ENCODE assay signal across 18 cellular contexts in genomic region chr2:46770622-46771021, GRCh38.
A peak's percentile ranks its signal among the peaks of the same experiment; 100 is the strongest.
DNase-seq lines count a peak whose midpoint lies in the region; TF ChIP-seq lines count a peak whose summit lies in the region.
"Had no signal": no experiment of that assay in that cellular context is flagged by ENCODE, and none has a peak within 500 bp of the region (broad histone marks: within the 10 kb centered on the region; RNA-seq: fewer than 3 reads in every experiment).

No MANE protein-coding gene starts in this region.

- H3K27ac ChIP-seq in endodermal cell (ENCODE audit: low read depth, low read length) (no peak overlapping the region), liver (ENCODE audit: low read depth in 1 of 2, low read length in 2 of 2) (no peak overlapping the region)
- H3K27ac ChIP-seq: neutrophil, vagina had no signal

- H3K4me1 ChIP-seq in endodermal cell (ENCODE audit: control insufficient read depth, insufficient read depth, low read length) (peaks cover 8% of the 10 kb centered on the region), liver (ENCODE audit: control insufficient read depth in 4 of 4, insufficient read depth in 4 of 4, low read length in 3 of 4) (peaks cover 0 to 4% (median 0%) of the 10 kb centered on the region in 4 donors)
- H3K4me1 ChIP-seq: vagina had no signal

- peak in 1 of 2 donors; percentile 28 for TF ChIP-seq RAD21 in liver (IDR thresholded peaks at IDR 0.05)

- H3K9me3 ChIP-seq in endodermal cell (ENCODE audit: control insufficient read depth, low read length) (no peaks in the 10 kb centered on the region), liver (ENCODE audit: control insufficient read depth in 4 of 4, low read length in 3 of 4) (no peaks in the 10 kb centered on the region)
- H3K9me3 ChIP-seq: neutrophil, spleen, vagina had no signal

- 85 to 92% methylated on average over 6 to 8 of the region's 8 CpGs for WGBS in endodermal cell (ENCODE audit: insufficient coverage in 1 of 2, insufficient read length in 1 of 2), 2 experiments
- 27% methylated on average over 8 of the region's 8 CpGs for WGBS in liver

- H3K9me3 Mint-ChIP-seq in endodermal cell, result peaks cover 2% of the 10 kb centered on the region
- H3K9me3 Mint-ChIP-seq: activated naive CD4-positive, alpha-beta T cell treated with anti-CD3 and anti-CD28 coated beads, Interleukin-2, amount 50 U/mL, for 72 hours; memory B cell; stimulated activated naive CD8-positive, alpha-beta T cell treated with anti-CD3 and anti-CD28 coated beads, Interleukin-15, amount 100 ng/mL, for 72 hours had no signal

- no peak overlapping the region for H3K4me3 Mint-ChIP-seq in endodermal cell
- H3K4me3 Mint-ChIP-seq: H9; memory B cell; stimulated activated naive CD8-positive, alpha-beta T cell treated with anti-CD3 and anti-CD28 coated beads, Interleukin-15, amount 100 ng/mL, for 72 hours had no signal

- no peaks in the 10 kb centered on the region for H3K27me3 Mint-ChIP-seq in endodermal cell (ENCODE audit: insufficient read depth)
- H3K27me3 Mint-ChIP-seq: memory B cell; stimulated activated naive CD8-positive, alpha-beta T cell treated with anti-CD3 and anti-CD28 coated beads, Interleukin-15, amount 100 ng/mL, for 72 hours had no signal

- H3K36me3 Mint-ChIP-seq in endodermal cell (ENCODE audit: low read depth), result peaks cover 2% of the 10 kb centered on the region
- H3K36me3 Mint-ChIP-seq: activated naive CD4-positive, alpha-beta T cell treated with anti-CD3 and anti-CD28 coated beads, Interleukin-2, amount 50 U/mL, for 72 hours; memory B cell had no signal

- DNase-seq in AG04449 (ENCODE audit: low read depth, low spot score) (peak; percentile 79), HK-2 (ENCODE audit: unreplicated experiment) (peak; percentile 44), endodermal cell (no peak), GM13976 (ENCODE audit: low spot score) (no peak), cerebellum (ENCODE audit: low spot score) (no peak), NCI-H187 treated with DMSO at 0.1 percent for 48 hours (lab: John Stamatoyannopoulos, UW) (no peak), D341Med (ENCODE audit: low spot score) (no peak)
- DNase-seq: AML-193; H9; NCI-H187; PC-3; spleen; stimulated activated naive CD8-positive, alpha-beta T cell treated with anti-CD3 and anti-CD28 coated beads, Interleukin-15, amount 100 ng/mL, for 72 hours had no signal

- H3K4me1 Mint-ChIP-seq in endodermal cell, result peaks cover 12% of the 10 kb centered on the region
- H3K4me1 Mint-ChIP-seq: memory B cell; stimulated activated naive CD8-positive, alpha-beta T cell treated with anti-CD3 and anti-CD28 coated beads, Interleukin-15, amount 100 ng/mL, for 72 hours had no signal

- H3K9ac ChIP-seq in endodermal cell (ENCODE audit: extremely low read depth, low read length, poor library complexity, severe bottlenecking) (no peak overlapping the region), liver (ENCODE audit: low read depth in 1 of 2, low read length in 2 of 2) (no peak overlapping the region)

- no peak for TF ChIP-seq CTCF in AG04449 (IDR thresholded peaks at IDR 0.05; ENCODE audit: insufficient read depth, low read length, missing control alignments)
- TF ChIP-seq CTCF in endodermal cell (conservative IDR thresholded peaks at IDR 0.05), result no peak
- TF ChIP-seq CTCF in liver (IDR thresholded peaks at IDR 0.05; ENCODE audit: low read depth, low read length, missing input control), result no peak
- TF ChIP-seq CTCF in GM13976 (IDR thresholded peaks at IDR 0.05; ENCODE audit: borderline replicate concordance, control extremely low read depth, extremely low read depth, insufficient read depth, missing control alignments), result no peak

- no peaks in the 10 kb centered on the region for H3K27me3 ChIP-seq in endodermal cell (ENCODE audit: control insufficient read depth, insufficient read depth, low read length, poor library complexity, severe bottlenecking)
- no peaks in the 10 kb centered on the region for H3K27me3 ChIP-seq in liver (ENCODE audit: control insufficient read depth in 4 of 4, insufficient read depth in 4 of 4, low read length in 3 of 4)
- H3K27me3 ChIP-seq: neutrophil, spleen, vagina had no signal

- POLR2A ChIA-PET in AG04449 (lab: Yijun Ruan, JAX), result interaction anchor here (0.6 to 0.7 kb wide), 2 partner anchors 87 to 169 kb away, joined by 3 read pairs; no protein-coding TSS in a partner anchor

- no peak overlapping the region for H3K27ac Mint-ChIP-seq in endodermal cell
- H3K27ac Mint-ChIP-seq: activated naive CD4-positive, alpha-beta T cell treated with anti-CD3 and anti-CD28 coated beads, Interleukin-2, amount 50 U/mL, for 72 hours; H9; stimulated activated naive CD8-positive, alpha-beta T cell treated with anti-CD3 and anti-CD28 coated beads, Interleukin-15, amount 100 ng/mL, for 72 hours had no signal

- in situ Hi-C loops in GM13976 (cut with MboI; ENCODE audit: low sequenced_read_pairs, unreplicated experiment), result no loop called here

- CTCF ChIA-PET in AG04449 (lab: Yijun Ruan, JAX), result interaction anchor here (0.6 to 2.3 kb wide), 3 partner anchors 9 to 119 kb away, joined by 3 to 10 read pairs (median 5); no protein-coding TSS in a partner anchor

- H3K4me3 ChIP-seq in AG04449 (ENCODE audit: low read depth, low read length), result no peak overlapping the region
- H3K4me3 ChIP-seq in endodermal cell (ENCODE audit: low read length), result peak overlapping the region; percentile 44
- no peak overlapping the region for H3K4me3 ChIP-seq in liver (ENCODE audit: low read depth in 1 of 3, low read length in 3 of 3)
- H3K4me3 ChIP-seq: spleen, vagina had no signal

- H3K36me3 ChIP-seq in endodermal cell (ENCODE audit: control insufficient read depth, insufficient read depth, low read length), result no peaks in the 10 kb centered on the region
- no peaks in the 10 kb centered on the region for H3K36me3 ChIP-seq in liver (ENCODE audit: control insufficient read depth in 4 of 4, insufficient read depth in 3 of 4, low read depth in 1 of 4, low read length in 3 of 4)
- H3K36me3 ChIP-seq: neutrophil, spleen, vagina had no signal

TF ChIP-seq in liver, 16 proteins besides CTCF, POLR2A, EP300 and RAD21:
- TF ChIP-seq EGR1 (IDR thresholded peaks at IDR 0.05; ENCODE audit: low read depth in 2 of 2), result no peak
- no peak for TF ChIP-seq FOXA2 (IDR thresholded peaks at IDR 0.05)
- no peak for TF ChIP-seq FOXA1 (IDR thresholded peaks at IDR 0.05)
- TF ChIP-seq TAF1 (conservative IDR thresholded peaks at IDR 0.05), result no peak
- no peak for TF ChIP-seq ZBTB33 (IDR thresholded peaks at IDR 0.05)
- TF ChIP-seq RXRA (IDR thresholded peaks at IDR 0.05), result no peak
- TF ChIP-seq HNF4G (IDR thresholded peaks at IDR 0.05), result no peak
- no peak for TF ChIP-seq YY1 (IDR thresholded peaks at IDR 0.05)
- peak in 1 of 2 donors; percentile 35 for TF ChIP-seq JUND (IDR thresholded peaks at IDR 0.05)
- peak; percentile 26 for TF ChIP-seq ATF3 (IDR thresholded peaks at IDR 0.05)
- TF ChIP-seq NR2F2 (IDR thresholded peaks at IDR 0.05), result no peak
- TF ChIP-seq GABPA (IDR thresholded peaks at IDR 0.05 in 1 of 2, conservative IDR thresholded peaks at IDR 0.05 in 1 of 2), result no peak

Comparison
In these comparisons a context has a peak if more than half of its experiments do, and no peak if none do; other contexts are left out.
1. DNase-seq: peak in AG04449 (single experiment) and HK-2 (single experiment); none in endodermal cell (single experiment), GM13976 (single experiment), cerebellum (single experiment), NCI-H187 treated with DMSO at 0.1 percent for 48 hours (single experiment) and D341Med (single experiment).